Comparison of ENCODE assay signal across 26 cellular contexts in genomic region chr6:116036885-116037284, GRCh38. TPM values are rescaled to one million over a fixed set of nuclear protein-coding genes. Genes with fewer than 3 reads are reported as not detected.
A peak's percentile ranks its signal among the peaks of the same experiment; 100 is the strongest.
DNase-seq lines count a peak whose midpoint lies in the region; ATAC-seq, FAIRE-seq and TF ChIP-seq lines count a peak whose summit lies in the region.
"Had no signal": no experiment of that assay in that cellular context is flagged by ENCODE, and none has a peak within 500 bp of the region (broad histone marks: within the 10 kb centered on the region; RNA-seq: fewer than 3 reads in every experiment).

No MANE protein-coding gene starts in this region.

- RAD21 ChIA-PET in GM12878 (lab: Charles Lee; ENCODE audit: unreplicated experiment): interaction anchor here (1.3 kb wide), 1 partner anchor 9 kb away, joined by 3 read pairs; no protein-coding TSS in a partner anchor

- H3K36me3 ChIP-seq in PC-3 (ENCODE audit: low read depth, low read length) (no peaks in the 10 kb centered on the region), GM12878 (ENCODE audit: control insufficient read depth in 2 of 2, insufficient read depth in 2 of 2, low read length in 1 of 2) (no peaks in the 10 kb centered on the region; a peak in 1 of 4 replicates), hepatocyte (replicated peaks; ENCODE audit: insufficient read depth, low read depth) (no peaks in the 10 kb centered on the region), stomach (no peaks in the 10 kb centered on the region)
- H3K36me3 ChIP-seq: HAP-1 had no signal

- H3K4me2 ChIP-seq in PC-3 (ENCODE audit: low read length) (no peak overlapping the region), GM12878 (ENCODE audit: control insufficient read depth, insufficient read depth) (no peak overlapping the region), hepatocyte (peak overlapping the region; percentile 53)
- H3K4me2 ChIP-seq: GM23338, SK-N-SH had no signal

- SMC1A ChIA-PET in GM12878 (lab: Charles Lee; ENCODE audit: uncharacterized antibody, unreplicated experiment): interaction anchor here (1.2 to 2.2 kb wide), 5 partner anchors 11 to 50 kb away, joined by 3 to 8 read pairs (median 5); no protein-coding TSS in a partner anchor

- no peaks in the 10 kb centered on the region for H3F3A ChIP-seq in PC-3 (ENCODE audit: low read length, unreplicated experiment)

- peak; percentile 40 for DNase-seq in PC-3
- DNase-seq in GM12878 (ENCODE audit: low read depth, low spot score): no peak
- no peak for DNase-seq in hepatocyte (ENCODE audit: low spot score)
- DNase-seq in stomach: no peak
- DNase-seq in NCI-H2171 (lab: John Stamatoyannopoulos, UW): no peak
- no peak for DNase-seq in NCI-H526 treated with DMSO at 0.1 percent for 48 hours (lab: John Stamatoyannopoulos, UW)
- no peak for DNase-seq in activated T-cell treated with anti-CD3 and anti-CD28 coated beads, Interleukin-2, amount 50 U/mL, for 1 hour
- DNase-seq: Caco-2; CD4-positive, CD25-positive, alpha-beta regulatory T cell; DMS 273 treated with DMSO at 0.1 percent for 48 hours; MM.1S; NCI-H1048; NCI-H1417 treated with DMSO at 0.1 percent for 48 hours; NCI-H187 treated with DMSO at 0.1 percent for 48 hours; NCI-H2107; NCI-H2227 treated with DMSO at 0.1 percent for 48 hours; NCI-H510A; NCI-H748 treated with DMSO at 0.1 percent for 48 hours; SHP77 treated with DMSO at 0.1 percent for 48 hours; SK-N-SH had no signal

- ATAC-seq in PC-3: peak; percentile 96
- peak; percentile 46; the same call in 1 of the 3 replicates for ATAC-seq in GM12878
- ATAC-seq: GM23338, HepG2, K562 had no signal

- H3K9me3 ChIP-seq in PC-3 (ENCODE audit: low read length) (no peaks in the 10 kb centered on the region), GM12878 (replicated peaks; ENCODE audit: control insufficient read depth, insufficient read depth, low read length) (no peaks in the 10 kb centered on the region; the same call in 1 of the 3 replicates), hepatocyte (ENCODE audit: low read depth) (no peaks in the 10 kb centered on the region), stomach (no peaks in the 10 kb centered on the region)
- H3K9me3 ChIP-seq: Caco-2, HAP-1, SK-N-SH had no signal

- intact Hi-C loops in PC-3 (cut with micrococcal nuclease) (no loop called here), GM12878 (cut with micrococcal nuclease; ENCODE audit: unreplicated experiment) (no loop called here), stomach (cut with DNase I; ENCODE audit: low total_unique reads) (no loop called here)

- no peaks in the 10 kb centered on the region for H3K27me3 ChIP-seq in PC-3 (ENCODE audit: low read length)
- H3K27me3 ChIP-seq in GM12878 (replicated peaks in 1 of 2; ENCODE audit: control insufficient read depth in 2 of 2, insufficient read depth in 2 of 2, low read length in 1 of 2): no peaks in the 10 kb centered on the region
- no peaks in the 10 kb centered on the region for H3K27me3 ChIP-seq in hepatocyte
- no peaks in the 10 kb centered on the region for H3K27me3 ChIP-seq in stomach

- H3K4me3 ChIP-seq in PC-3 (ENCODE audit: low read length) (no peak overlapping the region), GM12878 (no peak overlapping the region), hepatocyte (no peak overlapping the region), stomach (no peak overlapping the region)
- H3K4me3 ChIP-seq: GM23338, HAP-1, K562 had no signal

- no peaks in the 10 kb centered on the region for H3K79me2 ChIP-seq in PC-3 (ENCODE audit: low read length)
- H3K79me2 ChIP-seq in GM12878 (ENCODE audit: control insufficient read depth, insufficient read depth, low read length): no peaks in the 10 kb centered on the region
- H3K79me2 ChIP-seq in hepatocyte: peaks cover 46% of the 10 kb centered on the region

- TF ChIP-seq RAD21 in GM12878 (IDR thresholded peaks at IDR 0.05; ENCODE audit: insufficient read depth, low read depth, low read length): no peak

- FAIRE-seq in GM12878 (lab: Jason Lieb, UNC): no peak
- FAIRE-seq: GM12892, HepG2, K562 had no signal

- H3K27ac ChIP-seq in PC-3 (ENCODE audit: low read length): no peak overlapping the region
- H3K27ac ChIP-seq in GM12878 (ENCODE audit: control insufficient read depth, insufficient read depth): no peak overlapping the region
- peak overlapping the region; percentile 61 for H3K27ac ChIP-seq in hepatocyte
- H3K27ac ChIP-seq in stomach: peak overlapping the region in 3 of 5 donors; percentile 20 to 71 (median 63)
- H3K27ac ChIP-seq: HL-60 had no signal

- TF ChIP-seq CTCF in PC-3 (conservative IDR thresholded peaks at IDR 0.05; ENCODE audit: low read depth, low read length) (no peak), GM12878 (IDR thresholded peaks at IDR 0.05 in 2 of 3, conservative IDR thresholded peaks at IDR 0.05 in 1 of 3; ENCODE audit: control insufficient read depth in 2 of 3, extremely low read depth in 1 of 3, insufficient read depth in 1 of 3, low read depth in 3 of 3, low read length in 3 of 3) (no peak), hepatocyte (IDR thresholded peaks at IDR 0.05; ENCODE audit: poor library complexity) (no peak), stomach (IDR thresholded peaks at IDR 0.05) (no peak)

- H3K9me2 ChIP-seq in PC-3 (replicated peaks; ENCODE audit: low read length) (no peaks in the 10 kb centered on the region), hepatocyte (replicated peaks; ENCODE audit: insufficient read depth) (no peaks in the 10 kb centered on the region)
- H3K9me2 ChIP-seq: SK-N-SH had no signal

- BruUV-seq in PC-3 (replicated peaks; lab: Mats Ljungman, UMichigan) (no TSS peak), GM12878 (replicated peaks; lab: Mats Ljungman, UMichigan) (no TSS peak)

- no peak for TF ChIP-seq POLR2A in GM12878 (IDR thresholded peaks at IDR 0.05; ENCODE audit: low read depth, low read length)
- TF ChIP-seq POLR2A in stomach (IDR thresholded peaks at IDR 0.05): no peak

- no peak overlapping the region for H2AFZ ChIP-seq in PC-3 (ENCODE audit: low read length)
- H2AFZ ChIP-seq in GM12878 (ENCODE audit: control insufficient read depth, low read depth, low read length): no peak overlapping the region
- H2AFZ ChIP-seq in hepatocyte: no peak overlapping the region

- TF ChIP-seq EP300 in GM12878 (IDR thresholded peaks at IDR 0.05; ENCODE audit: borderline replicate concordance in 1 of 2, control insufficient read depth in 1 of 2, low read depth in 2 of 2, low read length in 2 of 2): no peak
- no peak for TF ChIP-seq EP300 in stomach (IDR thresholded peaks at IDR 0.05)

- H4K20me1 ChIP-seq in PC-3 (ENCODE audit: low read length) (no peaks in the 10 kb centered on the region), GM12878 (ENCODE audit: control insufficient read depth, insufficient read depth) (no peaks in the 10 kb centered on the region), hepatocyte (ENCODE audit: insufficient read depth, poor library complexity, severe bottlenecking) (no peaks in the 10 kb centered on the region)

- no peak overlapping the region for H3K9ac ChIP-seq in PC-3 (ENCODE audit: low read length)
- H3K9ac ChIP-seq in GM12878 (ENCODE audit: control insufficient read depth, insufficient read depth, low read length): no peak overlapping the region
- H3K9ac ChIP-seq: SK-N-SH had no signal

- CTCF ChIA-PET in PC-3 (lab: Charles Lee) (no interaction called here), GM12878 (lab: Yijun Ruan, JAX) (interaction anchor here (0.8 to 2.4 kb wide), 3 partner anchors 17 to 26 kb away, joined by 3 to 4 read pairs (median 3); no protein-coding TSS in a partner anchor)

- H3K4me1 ChIP-seq in PC-3 (ENCODE audit: insufficient read depth, low read length) (peaks cover 23% of the 10 kb centered on the region), GM12878 (ENCODE audit: control insufficient read depth, insufficient read depth, low read length) (no peaks in the 10 kb centered on the region), hepatocyte (ENCODE audit: insufficient read depth) (peaks cover 21% of the 10 kb centered on the region), stomach (peaks cover 5 to 33% (median 19%) of the 10 kb centered on the region in 4 donors)
- H3K4me1 ChIP-seq: HAP-1 had no signal

- in situ Hi-C loops in GM12878 (cut with MboI): no loop called here

- POLR2A ChIA-PET in PC-3 (lab: Charles Lee; ENCODE audit: unreplicated experiment) (no interaction called here), GM12878 (lab: Charles Lee) (interaction anchor here (0.5 to 1.4 kb wide), 3 partner anchors 12 to 49 kb away, joined by 3 to 4 read pairs (median 3); no protein-coding TSS in a partner anchor)

TF ChIP-seq in GM12878, 131 proteins besides CTCF, POLR2A, EP300 and RAD21 (continues in another document):
- TF ChIP-seq LARP7 (IDR thresholded peaks at IDR 0.05) (no peak), TBL1XR1 (IDR thresholded peaks at IDR 0.05; ENCODE audit: low read depth, low read length) (no peak)

RNA-seq across cellular contexts. Expression of gene FRK, which starts 23.8 kb away (rescaled TPM):
- total RNA-seq in PC-3 (2014; rRNA removed): 0.46 and 0.66 TPM in 2 replicates
- total RNA-seq in GM12878 (2013; cell fraction: nucleolus; rRNA removed): 5.7 and 5.9 TPM in 2 replicates
- 1.4 and 1.7 TPM in 2 replicates for total RNA-seq in GM12878 (2014; rRNA removed)
- 1.8 and 1.9 TPM in 2 replicates for total RNA-seq in GM12878 (2014; rRNA removed; fragmentation: Illumina TruSeq; extraction: Trizol)
- total RNA-seq in GM12878 (2021): 1.6 and 1.7 TPM in 2 replicates
- 0.26 TPM for polyA plus RNA-seq in GM12878 (2011; ENCODE audit: low read depth)
- 2.4 and 3.6 TPM in 2 replicates for polyA plus RNA-seq in GM12878 (2011; rRNA removed)
- 0.72 and 0.75 TPM in 2 replicates for polyA plus RNA-seq in GM12878 (2011; cell fraction: cytosol; rRNA removed)
- 4.7 and 5.6 TPM in 2 replicates for polyA plus RNA-seq in GM12878 (2011; cell fraction: nucleus; rRNA removed)
- 0.31 and 0.79 TPM in 2 replicates for polyA plus RNA-seq in GM12878 (2012)
- 1.3 and 1.7 TPM in 2 replicates for polyA plus RNA-seq in GM12878 (2014; fragmentation: Illumina TruSeq; extraction: Trizol)
- under 1 TPM; 0.29 to 0.32 TPM for polyA plus RNA-seq in GM12878 (2014; fragmentation: Nextera tagmentation; extraction: Ambion mirVana)
- 1.1 and 1.2 TPM in 2 replicates for polyA plus RNA-seq in GM12878 (2014; rRNA removed)
- under 1 TPM; 0.59 to 0.63 TPM for polyA plus RNA-seq in GM12878 (2016; fragmentation: Nextera tagmentation; extraction: Ambion mirVana)
- polyA minus RNA-seq in GM12878 (2011; rRNA and poly(A)+ RNA removed): 3.4 and 4.3 TPM in 2 replicates
- polyA minus RNA-seq in GM12878 (2011; cell fraction: cytosol; rRNA and poly(A)+ RNA removed): 1.2 and 1.4 TPM in 2 replicates
- polyA minus RNA-seq in GM12878 (2011; cell fraction: nucleus; rRNA and poly(A)+ RNA removed): 5.4 and 8.6 TPM in 2 replicates
- total RNA-seq in hepatocyte: 15.3 and 16.9 TPM in 2 replicates
- polyA plus RNA-seq in hepatocyte: 2.5 and 2.7 TPM in 2 replicates
- 10 to 100 TPM in 3 of 5 donors, 1 to 10 TPM in 2; 4.7 to 23.3 (median 10.7) TPM for total RNA-seq in stomach
- polyA plus RNA-seq in stomach: 1 to 10 TPM; 1.0 to 1.8 (median 1.8) TPM
- total RNA-seq: CD4-positive, CD25-positive, alpha-beta regulatory T cell had no signal
- polyA plus RNA-seq: CD4-positive, CD25-positive, alpha-beta regulatory T cell had no signal

Comparison
In these comparisons a context has a peak if more than half of its experiments do, and no peak if none do; other contexts are left out.
1. H3K27ac ChIP-seq: peak in hepatocyte (single experiment) and stomach (3 of 5); none in PC-3 (single experiment) and GM12878 (single experiment).